17 cellular contexts compared by ENCODE assay signal in genomic region chr10:60788543-60788942, GRCh38. TPM values are rescaled to one million over a fixed set of nuclear protein-coding genes. Genes with fewer than 3 reads are reported as not detected.
DNase-seq lines count a peak whose midpoint lies in the region; ATAC-seq and TF ChIP-seq lines count a peak whose summit lies in the region.
"Had no signal": no experiment of that assay in that cellular context is flagged by ENCODE, and none has a peak within 500 bp of the region (broad histone marks: within the 10 kb centered on the region; RNA-seq: fewer than 3 reads in every experiment).

No MANE protein-coding gene starts in this region.

- no peak for DNase-seq in T-helper 2 cell treated with Interferon-gamma antibody and Interleukin-4, amounts not matched to agents 5 μg/mL and 100 μg/mL, for 36 hours (ENCODE audit: low spot score)
- DNase-seq in T-helper 2 cell (no peak), DND-41 (no peak), memory B cell (ENCODE audit: low spot score in 2 of 2) (no peak), C1 segment of cervical spinal cord (lab: John Stamatoyannopoulos, UW) (no peak), DMS53 treated with DMSO at 0.1 percent for 48 hours (lab: John Stamatoyannopoulos, UW; ENCODE audit: unreplicated experiment) (no peak)
- no peak for DNase-seq in activated T-helper 2 cell treated with anti-CD3 and anti-CD28 coated beads, Interferon-gamma antibody, Interleukin-2, Interleukin-4, amounts not matched to agents 10 μg/mL and 5 μg/mL and 100 μg/mL, durations not matched to agents 14 hours and 24 hours and 36 hours (ENCODE audit: low spot score)
- DNase-seq: DMS153, NCI-H1436 treated with DMSO at 0.1 percent for 48 hours, NCI-H2029 treated with DMSO at 0.1 percent for 48 hours, NCI-H2171 treated with DMSO at 0.1 percent for 48 hours, NCI-H748 treated with DMSO at 0.1 percent for 48 hours, OCI-M1, RPMI8226, SIG-M5 had no signal

- TF ChIP-seq CTCF in DND-41 (IDR thresholded peaks at IDR 0.05; ENCODE audit: borderline replicate concordance, extremely low read depth, low read length, poor library complexity, severe bottlenecking) = no peak

- no peak overlapping the region for H2AFZ ChIP-seq in DND-41 (ENCODE audit: low read depth, low read length)

- H3K4me2 ChIP-seq in DND-41 (ENCODE audit: insufficient read depth, low read length) = peak overlapping the region; percentile 87; the same call in 1 of the 2 replicates

- H3K9ac ChIP-seq in DND-41 (ENCODE audit: low read depth, low read length) = no peak overlapping the region

- ATAC-seq in DND-41 (ENCODE audit: insufficient read depth, low read depth) = no peak
- no peak for ATAC-seq in memory B cell (ENCODE audit: low read depth)
- no peak for ATAC-seq in HG03354 (IDR thresholded peaks at IDR 0.05; ENCODE audit: poor library complexity, severe bottlenecking, unreplicated experiment)

- H3K9me3 ChIP-seq in DND-41 (ENCODE audit: insufficient read depth, low read length, severe bottlenecking) = no peaks in the 10 kb centered on the region

- no peak overlapping the region for H3K27ac ChIP-seq in DND-41 (ENCODE audit: low read length)
- H3K27ac ChIP-seq: C4-2B had no signal

- H4K20me1 ChIP-seq in DND-41 (ENCODE audit: insufficient read depth, low read length) = peaks cover 83% of the 10 kb centered on the region

- no peaks in the 10 kb centered on the region for H3K27me3 ChIP-seq in DND-41 (ENCODE audit: insufficient read depth, low read length, poor library complexity)

- no peak overlapping the region for H3K4me3 ChIP-seq in DND-41 (ENCODE audit: low read depth in 1 of 2, low read length in 2 of 2)

- H3K4me1 ChIP-seq in DND-41 (ENCODE audit: insufficient read depth, low read length) = peaks cover 63% of the 10 kb centered on the region

- H3K36me3 Mint-ChIP-seq in T-helper 2 cell treated with Interferon-gamma antibody and Interleukin-4, amounts not matched to agents 5 μg/mL and 100 μg/mL, for 36 hours (ENCODE audit: low read depth) = peaks cover 92% of the 10 kb centered on the region
- peaks cover 94% of the 10 kb centered on the region for H3K36me3 Mint-ChIP-seq in activated T-helper 2 cell treated with anti-CD3 and anti-CD28 coated beads, Interferon-gamma antibody, Interleukin-2, Interleukin-4, amounts not matched to agents 10 μg/mL and 5 μg/mL and 100 μg/mL, durations not matched to agents 14 hours and 24 hours and 36 hours (ENCODE audit: low read depth)
- no peaks in the 10 kb centered on the region for H3K36me3 Mint-ChIP-seq in memory B cell

- H3K27me3 Mint-ChIP-seq in T-helper 2 cell treated with Interferon-gamma antibody and Interleukin-4, amounts not matched to agents 5 μg/mL and 100 μg/mL, for 36 hours (ENCODE audit: low read depth) = no peaks in the 10 kb centered on the region
- H3K27me3 Mint-ChIP-seq in activated T-helper 2 cell treated with anti-CD3 and anti-CD28 coated beads, Interferon-gamma antibody, Interleukin-2, Interleukin-4, amounts not matched to agents 10 μg/mL and 5 μg/mL and 100 μg/mL, durations not matched to agents 14 hours and 24 hours and 36 hours (ENCODE audit: low read depth) = no peaks in the 10 kb centered on the region
- no peaks in the 10 kb centered on the region for H3K27me3 Mint-ChIP-seq in memory B cell

- peaks cover 100% of the 10 kb centered on the region for H3K36me3 ChIP-seq in DND-41 (ENCODE audit: insufficient read depth, low read length)

- intact Hi-C loops in activated T-helper 2 cell treated with anti-CD3 and anti-CD28 coated beads, Interferon-gamma antibody, Interleukin-2, Interleukin-4, amounts not matched to agents 10 μg/mL and 5 μg/mL and 100 μg/mL, durations not matched to agents 14 hours and 24 hours and 36 hours (cut with micrococcal nuclease) = no loop called here

- peaks cover 100% of the 10 kb centered on the region for H3K79me2 ChIP-seq in DND-41 (ENCODE audit: insufficient read depth, low read length)

- H3K4me1 Mint-ChIP-seq in T-helper 2 cell treated with Interferon-gamma antibody and Interleukin-4, amounts not matched to agents 5 μg/mL and 100 μg/mL, for 36 hours (ENCODE audit: low read depth) = peaks cover 76% of the 10 kb centered on the region
- H3K4me1 Mint-ChIP-seq in activated T-helper 2 cell treated with anti-CD3 and anti-CD28 coated beads, Interferon-gamma antibody, Interleukin-2, Interleukin-4, amounts not matched to agents 10 μg/mL and 5 μg/mL and 100 μg/mL, durations not matched to agents 14 hours and 24 hours and 36 hours (ENCODE audit: low read depth) = peaks cover 72% of the 10 kb centered on the region
- H3K4me1 Mint-ChIP-seq in memory B cell = peaks cover 9% of the 10 kb centered on the region

- H3K4me3 Mint-ChIP-seq in T-helper 2 cell treated with Interferon-gamma antibody and Interleukin-4, amounts not matched to agents 5 μg/mL and 100 μg/mL, for 36 hours = peak overlapping the region; percentile 45
- H3K4me3 Mint-ChIP-seq in activated T-helper 2 cell treated with anti-CD3 and anti-CD28 coated beads, Interferon-gamma antibody, Interleukin-2, Interleukin-4, amounts not matched to agents 10 μg/mL and 5 μg/mL and 100 μg/mL, durations not matched to agents 14 hours and 24 hours and 36 hours (ENCODE audit: low read depth) = no peak overlapping the region
- no peak overlapping the region for H3K4me3 Mint-ChIP-seq in memory B cell

- no peaks in the 10 kb centered on the region for H3K9me3 Mint-ChIP-seq in T-helper 2 cell treated with Interferon-gamma antibody and Interleukin-4, amounts not matched to agents 5 μg/mL and 100 μg/mL, for 36 hours
- no peaks in the 10 kb centered on the region for H3K9me3 Mint-ChIP-seq in activated T-helper 2 cell treated with anti-CD3 and anti-CD28 coated beads, Interferon-gamma antibody, Interleukin-2, Interleukin-4, amounts not matched to agents 10 μg/mL and 5 μg/mL and 100 μg/mL, durations not matched to agents 14 hours and 24 hours and 36 hours
- no peaks in the 10 kb centered on the region for H3K9me3 Mint-ChIP-seq in memory B cell

- H3K27ac Mint-ChIP-seq in T-helper 2 cell treated with Interferon-gamma antibody and Interleukin-4, amounts not matched to agents 5 μg/mL and 100 μg/mL, for 36 hours = peak overlapping the region; percentile 78
- peak overlapping the region; percentile 65 for H3K27ac Mint-ChIP-seq in activated T-helper 2 cell treated with anti-CD3 and anti-CD28 coated beads, Interferon-gamma antibody, Interleukin-2, Interleukin-4, amounts not matched to agents 10 μg/mL and 5 μg/mL and 100 μg/mL, durations not matched to agents 14 hours and 24 hours and 36 hours
- H3K27ac Mint-ChIP-seq in memory B cell = peak overlapping the region; percentile 28

RNA-seq across cellular contexts. Expression of gene CDK1, which starts 10.3 kb away (rescaled TPM):
- total RNA-seq in activated T-helper 2 cell treated with anti-CD3 and anti-CD28 coated beads, Interferon-gamma antibody, Interleukin-2, Interleukin-4, amounts not matched to agents 10 μg/mL and 5 μg/mL and 100 μg/mL, durations not matched to agents 14 hours and 24 hours and 36 hours = 89.1 and 91.4 TPM in 2 replicates

Comparison
In these comparisons a context has a peak if more than half of its experiments do, and no peak if none do; other contexts are left out.
1. H3K27ac Mint-ChIP-seq: peak in every context shown above with its lines; median percentile 78 in T-helper 2 cell treated with Interferon-gamma antibody and Interleukin-4, amounts not matched to agents 5 μg/mL and 100 μg/mL, for 36 hours; 65 in activated T-helper 2 cell treated with anti-CD3 and anti-CD28 coated beads, Interferon-gamma antibody, Interleukin-2, Interleukin-4, amounts not matched to agents 10 μg/mL and 5 μg/mL and 100 μg/mL, durations not matched to agents 14 hours and 24 hours and 36 hours; 28 in memory B cell.